Comparison of ENCODE assay signal across 7 cellular contexts in genomic region chr17:30831663-30832437, GRCh38. TPM values are rescaled to one million over a fixed set of nuclear protein-coding genes. Genes with fewer than 3 reads are reported as not detected.
DNase-seq lines count a peak whose midpoint lies in the region; ATAC-seq and TF ChIP-seq lines count a peak whose summit lies in the region.

Gene ATAD5, plus strand, starts transcription at chr17:30831966. Its CDS starts 382 bp downstream, at chr17:30832348.

- no peaks in the 10 kb centered on the region for H3K9me3 Mint-ChIP-seq in chondrocyte (ENCODE audit: low read depth)

- H3K4me3 Mint-ChIP-seq in chondrocyte (ENCODE audit: unreplicated experiment), result peak within 1 kb of the TSS; percentile 90

- H3K27ac Mint-ChIP-seq in chondrocyte (ENCODE audit: unreplicated experiment), result peak within 1 kb of the TSS; percentile 87

- ATAC-seq in GM18517 (IDR thresholded peaks at IDR 0.05; ENCODE audit: unreplicated experiment) (peak; percentile 55), HG03439 (IDR thresholded peaks at IDR 0.05; ENCODE audit: unreplicated experiment) (peak; percentile 80)

- DNase-seq in NCI-H524 (lab: John Stamatoyannopoulos, UW) (peak; percentile 90 to 96), chondrocyte (ENCODE audit: low spot score) (peak; percentile 95), kidney glomerular epithelial cell (lab: John Stamatoyannopoulos, UW) (peak; percentile 88)
- DNase-seq in activated CD4-positive, alpha-beta T cell treated with anti-CD3 and anti-CD28 coated beads for 1 hour, result peak; percentile 78
- DNase-seq in stimulated activated CD4-positive, alpha-beta T cell treated with anti-CD3 and anti-CD28 coated beads, Interleukin-15, amount 100 ng/mL, for 24 hours, result peak; percentile 93

- peaks cover 22% of the 10 kb centered on the region for H3K4me1 Mint-ChIP-seq in chondrocyte (ENCODE audit: low read depth)

- H3K27me3 Mint-ChIP-seq in chondrocyte (ENCODE audit: low read depth), result no peaks in the 10 kb centered on the region

- TF ChIP-seq CTCF in chondrocyte (IDR thresholded peaks at IDR 0.05), result no peak

- peaks cover under 1% of the 10 kb centered on the region for H3K36me3 Mint-ChIP-seq in chondrocyte (ENCODE audit: low read depth)

RNA-seq across cellular contexts. Expression of gene ATAD5, which starts in this region (rescaled TPM):
- total RNA-seq in chondrocyte, result 1.4 to 4.0 TPM (median 1.4 TPM) in 3 replicates

Comparison
In these comparisons a context has a peak if more than half of its experiments do, and no peak if none do; other contexts are left out.
1. Peak in every context shown above with its lines: DNase-seq and ATAC-seq.